Comparison of ENCODE assay signal across 2 cellular contexts in the genomic region with DNA sequence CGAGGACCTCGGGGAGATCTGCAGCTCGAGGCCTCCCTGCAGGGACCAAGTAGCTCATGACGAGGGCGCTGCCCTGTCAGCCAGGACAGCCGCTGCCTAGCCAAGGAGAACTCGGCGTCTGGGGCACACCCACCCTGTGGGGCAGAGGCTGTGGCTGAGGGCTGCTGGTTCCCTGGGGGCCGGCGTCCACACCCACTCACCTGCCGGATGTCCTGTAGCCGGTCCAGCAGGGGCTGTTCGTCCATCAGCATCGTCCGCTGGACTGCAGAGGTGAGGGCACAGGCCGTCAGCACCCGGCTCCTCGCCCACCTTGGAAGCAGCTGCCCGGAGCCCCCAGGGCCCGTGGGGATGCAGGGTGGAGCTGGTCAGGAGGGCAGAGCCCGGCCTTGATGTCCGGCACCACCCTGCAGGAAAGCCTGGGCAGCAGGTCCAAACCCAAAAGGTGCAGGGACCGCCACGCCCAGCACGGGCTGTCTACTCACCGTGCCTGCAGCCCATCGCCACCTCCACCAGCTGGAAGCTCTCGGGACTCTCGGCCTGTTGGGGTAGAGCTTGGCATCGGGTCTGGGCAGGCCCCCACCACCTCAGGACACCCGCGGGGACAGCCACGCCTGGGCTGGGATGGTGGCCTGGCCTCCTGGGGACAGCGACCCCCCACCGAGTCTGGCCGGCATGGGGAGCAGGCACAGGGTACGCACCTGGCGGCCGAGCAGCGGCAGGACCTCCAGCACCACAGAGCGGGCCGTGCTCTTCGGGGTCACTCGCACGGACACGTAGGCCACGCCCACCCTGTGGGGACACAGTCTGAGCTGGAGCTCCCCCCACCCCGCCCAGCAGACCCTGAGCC.
TF ChIP-seq lines count a peak whose summit lies in the region.

No MANE protein-coding gene starts in this region.

TF ChIP-seq in H1, 55 proteins besides CTCF, POLR2A, EP300 and RAD21:
- TF ChIP-seq KDM5A (IDR thresholded peaks at IDR 0.05; ENCODE audit: low read length) (no peak), KDM1A (IDR thresholded peaks at IDR 0.05; ENCODE audit: borderline replicate concordance, low read length) (no peak), SP1 (IDR thresholded peaks at IDR 0.05; ENCODE audit: low read depth, low read length) (no peak), ATF2 (IDR thresholded peaks at IDR 0.05; ENCODE audit: low read length) (no peak), CTBP2 (IDR thresholded peaks at IDR 0.05; ENCODE audit: borderline replicate concordance, insufficient read depth, insufficient read length, low read length) (no peak), GABPA (IDR thresholded peaks at IDR 0.05; ENCODE audit: borderline replicate concordance, insufficient read depth, low read length) (0 out of 2 replicates have a peak, but pooled peaks have one; percentile 4)

TF ChIP-seq in SK-N-SH, 30 proteins besides CTCF, POLR2A, EP300 and RAD21:
- TF ChIP-seq RCOR1 (IDR thresholded peaks at IDR 0.05; ENCODE audit: low read length) (no peak), RFX5 (IDR thresholded peaks at IDR 0.05; ENCODE audit: low read length) (no peak), CHD2 (IDR thresholded peaks at IDR 0.05; ENCODE audit: low read length, partially characterized antibody) (no peak), MXI1 (IDR thresholded peaks at IDR 0.05; ENCODE audit: low read depth, low read length) (no peak), SIN3A (IDR thresholded peaks at IDR 0.05; ENCODE audit: borderline replicate concordance, low read depth, low read length) (no peak), GATA2 (CRISPR knock-in tag; IDR thresholded peaks at IDR 0.05) (no peak), TAF1 (IDR thresholded peaks at IDR 0.05; ENCODE audit: borderline replicate concordance, low read depth, low read length) (no peak), FOSL2 (IDR thresholded peaks at IDR 0.05; ENCODE audit: borderline replicate concordance, low read depth) (no peak), JUND (IDR thresholded peaks at IDR 0.05) (no peak)
